9 cellular contexts compared by ENCODE assay signal in genomic region chr16:73056383-73056782, GRCh38. TPM values are rescaled to one million over a fixed set of nuclear protein-coding genes. Genes with fewer than 3 reads are reported as not detected.
A peak's percentile ranks its signal among the peaks of the same experiment; 100 is the strongest.
DNase-seq lines count a peak whose midpoint lies in the region; ATAC-seq and TF ChIP-seq lines count a peak whose summit lies in the region.
"Had no signal": no experiment of that assay in that cellular context is flagged by ENCODE, and none has a peak within 500 bp of the region (broad histone marks: within the 10 kb centered on the region; RNA-seq: fewer than 3 reads in every experiment).

No MANE protein-coding gene starts in this region.

- H3K9me3 ChIP-seq in mammary epithelial cell (replicated peaks; ENCODE audit: insufficient read depth, low read length) = no peaks in the 10 kb centered on the region
- no peaks in the 10 kb centered on the region for H3K9me3 ChIP-seq in right lobe of liver

- BruUV-seq in mammary epithelial cell (replicated peaks; lab: Mats Ljungman, UMichigan) = no TSS peak

- 91% methylated on average over 5 of the region's 5 CpGs for WGBS in mammary epithelial cell (ENCODE audit: low coverage, missing lambda C conversion rate)
- WGBS in right lobe of liver (ENCODE audit: insufficient coverage, low coverage, low lambda C conversion rate, missing lambda C conversion rate) = 10% methylated on average over 5 of the region's 5 CpGs

- in situ Hi-C loops in mammary epithelial cell (cut with MboI; ENCODE audit: low sequenced_read_pairs in 2 of 2) = no loop called here

- no peak for ATAC-seq in right lobe of liver

- no peak overlapping the region for H2AFZ ChIP-seq in mammary epithelial cell (ENCODE audit: low read depth, low read length)

- peaks cover 45% of the 10 kb centered on the region for H3K4me1 ChIP-seq in mammary epithelial cell (ENCODE audit: insufficient read depth, low read length)
- H3K4me1 ChIP-seq in right lobe of liver = peaks cover 0 to 30% (median 15%) of the 10 kb centered on the region in 4 donors

- TF ChIP-seq CTCF in mammary epithelial cell (conservative IDR thresholded peaks at IDR 0.05 in 1 of 2, IDR thresholded peaks at IDR 0.05 in 1 of 2; ENCODE audit: extremely low read depth in 1 of 2, insufficient read depth in 1 of 2, low read depth in 1 of 2, low read length in 2 of 2) = no peak
- no peak for TF ChIP-seq CTCF in right lobe of liver (IDR thresholded peaks at IDR 0.05)

- dilution Hi-C loops in mammary epithelial cell (cut with HindIII; ENCODE audit: low sequenced_read_pairs) = no loop called here

- intact Hi-C loops in mammary epithelial cell (cut with micrococcal nuclease) (loop anchor here (5.0 to 10.0 kb wide), 2 partner anchors 389 to 818 kb away; no protein-coding TSS in a partner anchor), right lobe of liver (cut with DNase I) (no loop called here)

- CTCF ChIA-PET in mammary epithelial cell (lab: Charles Lee; ENCODE audit: low non-redundant PET) = no interaction called here

- H4K20me1 ChIP-seq in mammary epithelial cell (ENCODE audit: insufficient read depth, low read length) = no peaks in the 10 kb centered on the region

- H3K4me2 ChIP-seq in mammary epithelial cell (ENCODE audit: insufficient read depth, low read depth, low read length) = peak overlapping the region; percentile 90

- no peak for TF ChIP-seq POLR2A in right lobe of liver (IDR thresholded peaks at IDR 0.05)

- H3K27me3 ChIP-seq in mammary epithelial cell (ENCODE audit: insufficient read depth, low read length) (no peaks in the 10 kb centered on the region), right lobe of liver (no peaks in the 10 kb centered on the region)

- H3K36me3 ChIP-seq in mammary epithelial cell (ENCODE audit: insufficient read depth, low read length) = no peaks in the 10 kb centered on the region
- no peaks in the 10 kb centered on the region for H3K36me3 ChIP-seq in right lobe of liver

- DNase-seq in DMS79 treated with DMSO at 0.1 percent for 48 hours (lab: John Stamatoyannopoulos, UW) (peak; percentile 6), DMS79 (lab: John Stamatoyannopoulos, UW) (no peak), mammary epithelial cell (no peak), right lobe of liver (no peak), A172 (ENCODE audit: low spot score) (no peak), medulla oblongata (ENCODE audit: extremely low spot score) (no peak)
- no peak for DNase-seq in activated CD4-positive, alpha-beta T cell treated with anti-CD3 and anti-CD28 coated beads, Interleukin-2, amount 50 U/mL, for 48 hours
- DNase-seq: effector memory CD4-positive, alpha-beta T cell had no signal

- H3K79me2 ChIP-seq in mammary epithelial cell (ENCODE audit: insufficient read depth, low read length) = peaks cover 67% of the 10 kb centered on the region

- no peak overlapping the region for H3K9ac ChIP-seq in mammary epithelial cell (ENCODE audit: insufficient read depth, low read length)

- H3K27ac ChIP-seq in mammary epithelial cell (ENCODE audit: insufficient read depth, low read depth, low read length) (no peak overlapping the region), right lobe of liver (peak overlapping the region; percentile 94 to 99 (median 96)), temporal lobe (ENCODE audit: low read depth, low read length) (peak overlapping the region; percentile 50)

- H3K4me3 ChIP-seq in mammary epithelial cell (replicated peaks in 1 of 3; ENCODE audit: insufficient read depth in 1 of 3, low read depth in 2 of 3, low read length in 3 of 3) (no peak overlapping the region), right lobe of liver (peak overlapping the region; percentile 57 to 68 (median 58))

RNA-seq across cellular contexts. Expression of gene ZFHX3, which starts 8.5 kb away (rescaled TPM):
- 10 to 100 TPM in 1 of 2 donors, 1 to 10 TPM in 1; 6.7 to 11.3 TPM for total RNA-seq in mammary epithelial cell
- 1.5 TPM for polyA plus RNA-seq in mammary epithelial cell
- polyA minus RNA-seq in mammary epithelial cell = 11.4 TPM
- total RNA-seq in right lobe of liver = 1 to 10 TPM; 7.1 to 9.4 (median 7.7) TPM
- total RNA-seq in temporal lobe = 4.7 TPM
- 2.4 and 2.5 TPM in 2 replicates for total RNA-seq in A172 (2014; rRNA removed; shearing (Covaris generic))

Comparison
In these comparisons a context has a peak if more than half of its experiments do, and no peak if none do; other contexts are left out.
1. H3K4me3 ChIP-seq: peak in right lobe of liver (3 of 3); none in mammary epithelial cell (0 of 3).